ENCODE assay signal across 30 cellular contexts in genomic region chr6:74289881-74290280, GRCh38.
DNase-seq lines count a peak whose midpoint lies in the region; TF ChIP-seq lines count a peak whose summit lies in the region.
"Had no signal": no experiment of that assay in that cellular context is flagged by ENCODE, and none has a peak within 500 bp of the region (broad histone marks: within the 10 kb centered on the region; RNA-seq: fewer than 3 reads in every experiment).

No MANE protein-coding gene starts in this region.

- no peak for TF ChIP-seq POLR2A in spleen (IDR thresholded peaks at IDR 0.05)

- no peaks in the 10 kb centered on the region for H3K27me3 Mint-ChIP-seq in activated T-cell treated with anti-CD3 and anti-CD28 coated beads, Interleukin-2, amount 50 U/mL, for 24 hours
- H3K27me3 Mint-ChIP-seq: activated CD4-positive, alpha-beta memory T cell treated with anti-CD3 and anti-CD28 coated beads, Interleukin-2, amount 10 ng/mL, durations not matched to agents 7 days and 5 days; activated naive CD4-positive, alpha-beta T cell treated with anti-CD3 and anti-CD28 coated beads, Interleukin-2, amount 50 U/mL, for 24 hours; CD4-positive, CD25-positive, alpha-beta regulatory T cell; dendritic cell treated with granulocyte-macrophage colony-stimulating factor and Interleukin-4, amounts not matched to agents 40 ng/mL and 50 ng/mL, for 4 days; natural killer cell treated with Interleukin-12 subunit alpha and Interleukin-12 subunit beta and Interleukin-15 and Interleukin-18, amount 100 ng/mL, for 72 hours had no signal

- peaks cover 3% of the 10 kb centered on the region for H3K9me3 Mint-ChIP-seq in activated T-cell treated with anti-CD3 and anti-CD28 coated beads, Interleukin-2, amount 50 U/mL, for 24 hours
- H3K9me3 Mint-ChIP-seq: activated CD4-positive, alpha-beta memory T cell treated with anti-CD3 and anti-CD28 coated beads, Interleukin-2, amount 10 ng/mL, durations not matched to agents 7 days and 5 days; activated naive CD4-positive, alpha-beta T cell treated with anti-CD3 and anti-CD28 coated beads, Interleukin-2, amount 50 U/mL, for 24 hours; activated T-helper 2 cell treated with anti-CD3 and anti-CD28 coated beads, Interferon-gamma antibody, Interleukin-2, Interleukin-4, amounts not matched to agents 10 μg/mL and 5 μg/mL and 100 μg/mL, durations not matched to agents 14 hours and 24 hours and 36 hours; dendritic cell treated with granulocyte-macrophage colony-stimulating factor and Interleukin-4, amounts not matched to agents 40 ng/mL and 50 ng/mL, for 4 days had no signal

- no peak overlapping the region for H3K27ac ChIP-seq in spleen
- no peak overlapping the region for H3K27ac ChIP-seq in colonic mucosa
- H3K27ac ChIP-seq: cardiac muscle cell, esophagus muscularis mucosa, lower lobe of right lung, tibial artery had no signal

- H3K36me3 ChIP-seq in spleen (no peaks in the 10 kb centered on the region), colonic mucosa (no peaks in the 10 kb centered on the region)
- H3K36me3 ChIP-seq: cardiac muscle cell, esophagus muscularis mucosa, lower lobe of right lung, tibial artery had no signal

- no peak overlapping the region for H3K9ac ChIP-seq in colonic mucosa (ENCODE audit: low read depth in 2 of 2, low read length in 2 of 2)

- H3K4me3 Mint-ChIP-seq in activated T-cell treated with anti-CD3 and anti-CD28 coated beads, Interleukin-2, amount 50 U/mL, for 24 hours: no peak overlapping the region
- H3K4me3 Mint-ChIP-seq: activated CD4-positive, alpha-beta memory T cell treated with anti-CD3 and anti-CD28 coated beads, Interleukin-2, amount 10 ng/mL, durations not matched to agents 7 days and 5 days; activated naive CD4-positive, alpha-beta T cell treated with anti-CD3 and anti-CD28 coated beads, Interleukin-2, amount 50 U/mL, for 24 hours; CD4-positive, CD25-positive, alpha-beta regulatory T cell; dendritic cell treated with granulocyte-macrophage colony-stimulating factor and Interleukin-4, amounts not matched to agents 40 ng/mL and 50 ng/mL, for 4 days; endodermal cell; natural killer cell treated with Interleukin-12 subunit alpha and Interleukin-12 subunit beta and Interleukin-15 and Interleukin-18, amount 100 ng/mL, for 72 hours had no signal

- no peaks in the 10 kb centered on the region for H3K36me3 Mint-ChIP-seq in activated T-cell treated with anti-CD3 and anti-CD28 coated beads, Interleukin-2, amount 50 U/mL, for 24 hours (ENCODE audit: low read depth)
- H3K36me3 Mint-ChIP-seq: activated naive CD4-positive, alpha-beta T cell treated with anti-CD3 and anti-CD28 coated beads, Interleukin-2, amount 50 U/mL, for 24 hours; CD4-positive, CD25-positive, alpha-beta regulatory T cell; natural killer cell treated with Interleukin-12 subunit alpha and Interleukin-12 subunit beta and Interleukin-15 and Interleukin-18, amount 100 ng/mL, for 72 hours had no signal

- H3K4me1 ChIP-seq in spleen (no peaks in the 10 kb centered on the region), colonic mucosa (no peaks in the 10 kb centered on the region)
- H3K4me1 ChIP-seq: esophagus muscularis mucosa, lower lobe of right lung, tibial artery had no signal

- H3K9me3 ChIP-seq in spleen: no peaks in the 10 kb centered on the region
- H3K9me3 ChIP-seq in colonic mucosa: no peaks in the 10 kb centered on the region
- H3K9me3 ChIP-seq: esophagus muscularis mucosa, lower lobe of right lung, mucosa of descending colon, tibial artery had no signal

- H3K4me1 Mint-ChIP-seq in activated T-cell treated with anti-CD3 and anti-CD28 coated beads, Interleukin-2, amount 50 U/mL, for 24 hours (ENCODE audit: low read depth): no peaks in the 10 kb centered on the region
- H3K4me1 Mint-ChIP-seq: activated CD4-positive, alpha-beta memory T cell treated with anti-CD3 and anti-CD28 coated beads, Interleukin-2, amount 10 ng/mL, durations not matched to agents 7 days and 5 days; activated naive CD4-positive, alpha-beta T cell treated with anti-CD3 and anti-CD28 coated beads, Interleukin-2, amount 50 U/mL, for 24 hours; CD4-positive, CD25-positive, alpha-beta regulatory T cell had no signal

- peak; percentile 63 for DNase-seq in AG09309 (ENCODE audit: low read depth)
- peak; percentile 33 for DNase-seq in H4 (ENCODE audit: low spot score)
- DNase-seq in choroid plexus epithelial cell (ENCODE audit: low read depth): peak; percentile 36
- peak; percentile 71 for DNase-seq in iris pigment epithelial cell (ENCODE audit: low read depth)
- DNase-seq in cardiac septum (ENCODE audit: low spot score): no peak
- DNase-seq in spleen: no peak
- no peak for DNase-seq in activated T-cell treated with anti-CD3 and anti-CD28 coated beads, Interleukin-2, amount 50 U/mL, for 24 hours
- DNase-seq in colonic mucosa: no peak
- DNase-seq: activated CD4-positive, alpha-beta memory T cell treated with anti-CD3 and anti-CD28 coated beads, Interleukin-2, amount 10 ng/mL, durations not matched to agents 7 days and 5 days; activated CD4-positive, alpha-beta T cell treated with anti-CD3 and anti-CD28 coated beads for 1 hour; anterior cingulate cortex; CD4-positive, CD25-positive, alpha-beta regulatory T cell; endodermal cell; GOT3; kidney; lower lobe of right lung; mucosa of descending colon; NCI-H1048; NCI-H1930; NCI-H2227 treated with DMSO at 0.1 percent for 48 hours; NCI-H748 treated with DMSO at 0.1 percent for 48 hours; small intestine; stimulated activated CD4-positive, alpha-beta T cell treated with anti-CD3 and anti-CD28 coated beads, Interleukin-1b, Interleukin-23, amount 100 ng/mL, for 48 hours; tibial artery had no signal

- WGBS in spleen, 5 donors: 67 to 78% (median 74%) methylated on average over 3 of the region's 3 CpGs

- TF ChIP-seq CTCF in AG09309 (IDR thresholded peaks at IDR 0.05; ENCODE audit: control insufficient read depth, insufficient read depth, low read depth, low read length, missing control alignments): no peak
- TF ChIP-seq CTCF in choroid plexus epithelial cell (conservative IDR thresholded peaks at IDR 0.05; ENCODE audit: low read depth, low read length): no peak
- TF ChIP-seq CTCF in spleen (IDR thresholded peaks at IDR 0.05 in 8 of 11, conservative IDR thresholded peaks at IDR 0.05 in 3 of 11): no peak
- no peak for TF ChIP-seq CTCF in colonic mucosa (IDR thresholded peaks at IDR 0.05)

- H3K27me3 ChIP-seq in spleen (replicated peaks in 1 of 7) (no peaks in the 10 kb centered on the region), colonic mucosa (no peaks in the 10 kb centered on the region)
- H3K27me3 ChIP-seq: cardiac muscle cell, esophagus muscularis mucosa, tibial artery had no signal

- no peak overlapping the region for H3K27ac Mint-ChIP-seq in activated T-cell treated with anti-CD3 and anti-CD28 coated beads, Interleukin-2, amount 50 U/mL, for 24 hours
- H3K27ac Mint-ChIP-seq: activated CD4-positive, alpha-beta memory T cell treated with anti-CD3 and anti-CD28 coated beads, Interleukin-2, amount 10 ng/mL, durations not matched to agents 7 days and 5 days; activated naive CD4-positive, alpha-beta T cell treated with anti-CD3 and anti-CD28 coated beads, Interleukin-2, amount 50 U/mL, for 24 hours; activated T-helper 2 cell treated with anti-CD3 and anti-CD28 coated beads, Interferon-gamma antibody, Interleukin-2, Interleukin-4, amounts not matched to agents 10 μg/mL and 5 μg/mL and 100 μg/mL, durations not matched to agents 14 hours and 24 hours and 36 hours; CD4-positive, CD25-positive, alpha-beta regulatory T cell; dendritic cell treated with granulocyte-macrophage colony-stimulating factor and Interleukin-4, amounts not matched to agents 40 ng/mL and 50 ng/mL, for 4 days; endodermal cell; natural killer cell treated with Interleukin-12 subunit alpha and Interleukin-12 subunit beta and Interleukin-15 and Interleukin-18, amount 100 ng/mL, for 72 hours had no signal

- intact Hi-C loops in cardiac septum (cut with DNase I): loop anchor here (10.0 kb wide), 1 partner anchor 915 kb away; the partner anchor contains the start of gene COL12A1
- intact Hi-C loops in spleen (cut with DNase I; ENCODE audit: low total_unique reads): no loop called here
- intact Hi-C loops in colonic mucosa (cut with DNase I): no loop called here

- H3K4me3 ChIP-seq in AG09309 (ENCODE audit: control insufficient read depth, low read depth, low read length) (no peak overlapping the region), choroid plexus epithelial cell (ENCODE audit: low read depth, low read length) (no peak overlapping the region), spleen (no peak overlapping the region), colonic mucosa (no peak overlapping the region)
- H3K4me3 ChIP-seq: cardiac muscle cell, esophagus muscularis mucosa, lower lobe of right lung, mucosa of descending colon, tibial artery had no signal

Comparison
In these comparisons a context has a peak if more than half of its experiments do, and no peak if none do; other contexts are left out.
1. DNase-seq: peak in AG09309 (single experiment), H4 (single experiment), choroid plexus epithelial cell (single experiment) and iris pigment epithelial cell (single experiment); none in cardiac septum (single experiment), spleen (single experiment), activated T-cell treated with anti-CD3 and anti-CD28 coated beads, Interleukin-2, amount 50 U/mL, for 24 hours (single experiment) and colonic mucosa (single experiment).